ENCODE assay signal across 15 cellular contexts in genomic region chr14:50121506-50121905, GRCh38. TPM values are rescaled to one million over a fixed set of nuclear protein-coding genes. Genes with fewer than 3 reads are reported as not detected.
"Had no signal": no experiment of that assay in that cellular context is flagged by ENCODE, and none has a peak within 500 bp of the region (broad histone marks: within the 10 kb centered on the region; RNA-seq: fewer than 3 reads in every experiment).

No MANE protein-coding gene starts in this region.

- H3K27ac Mint-ChIP-seq: activated naive CD8-positive, alpha-beta T cell treated with anti-CD3 and anti-CD28 coated beads, Interleukin-2, amount 50 U/mL, for 24 hours; stimulated activated naive CD8-positive, alpha-beta T cell treated with anti-CD3 and anti-CD28 coated beads, Interleukin-15, amount 100 ng/mL, for 72 hours; T-helper 2 cell treated with Interferon-gamma antibody and Interleukin-4, amounts not matched to agents 5 μg/mL and 100 μg/mL, for 36 hours had no signal

- H3K27me3 ChIP-seq: ascending aorta, breast epithelium, gastrocnemius medialis, left lung, sigmoid colon, spleen had no signal

- ATAC-seq: activated naive CD8-positive, alpha-beta T cell treated with anti-CD3 and anti-CD28 coated beads, Interleukin-2, amount 50 U/mL, for 24 hours; gastrocnemius medialis; left lung; mucosa of descending colon; naive thymus-derived CD8-positive, alpha-beta T cell; stimulated activated naive CD8-positive, alpha-beta T cell treated with anti-CD3 and anti-CD28 coated beads, Interleukin-15, amount 100 ng/mL, for 72 hours had no signal

- H3K4me3 ChIP-seq: ascending aorta, breast epithelium, gastrocnemius medialis, left lung, mucosa of descending colon, prostate gland, sigmoid colon, spleen had no signal

- H3K9me3 Mint-ChIP-seq: activated naive CD8-positive, alpha-beta T cell treated with anti-CD3 and anti-CD28 coated beads, Interleukin-2, amount 50 U/mL, for 24 hours; naive thymus-derived CD8-positive, alpha-beta T cell; stimulated activated naive CD8-positive, alpha-beta T cell treated with anti-CD3 and anti-CD28 coated beads, Interleukin-15, amount 100 ng/mL, for 72 hours; T-helper 2 cell treated with Interferon-gamma antibody and Interleukin-4, amounts not matched to agents 5 μg/mL and 100 μg/mL, for 36 hours had no signal

- DNase-seq: activated naive CD4-positive, alpha-beta T cell; activated naive CD8-positive, alpha-beta T cell treated with anti-CD3 and anti-CD28 coated beads, Interleukin-2, amount 50 U/mL, for 24 hours; dermis blood vessel endothelial cell; gastrocnemius medialis; left lung; mammary epithelial cell; mucosa of descending colon; naive thymus-derived CD8-positive, alpha-beta T cell; sigmoid colon; spleen; stimulated activated naive CD8-positive, alpha-beta T cell treated with anti-CD3 and anti-CD28 coated beads, Interleukin-15, amount 100 ng/mL, for 72 hours had no signal

- H3K4me3 Mint-ChIP-seq: activated naive CD8-positive, alpha-beta T cell treated with anti-CD3 and anti-CD28 coated beads, Interleukin-2, amount 50 U/mL, for 24 hours; naive thymus-derived CD8-positive, alpha-beta T cell; stimulated activated naive CD8-positive, alpha-beta T cell treated with anti-CD3 and anti-CD28 coated beads, Interleukin-15, amount 100 ng/mL, for 72 hours; T-helper 2 cell treated with Interferon-gamma antibody and Interleukin-4, amounts not matched to agents 5 μg/mL and 100 μg/mL, for 36 hours had no signal

- H3K27ac ChIP-seq: ascending aorta, breast epithelium, gastrocnemius medialis, left lung, prostate gland, sigmoid colon, spleen had no signal

- H3K9me3 ChIP-seq: ascending aorta, breast epithelium, gastrocnemius medialis, left lung, mucosa of descending colon, prostate gland, sigmoid colon, spleen had no signal

- H3K4me1 ChIP-seq: breast epithelium, prostate gland had no signal

- H3K36me3 ChIP-seq: breast epithelium, prostate gland had no signal

- H3K27me3 Mint-ChIP-seq: activated naive CD8-positive, alpha-beta T cell treated with anti-CD3 and anti-CD28 coated beads, Interleukin-2, amount 50 U/mL, for 24 hours; naive thymus-derived CD8-positive, alpha-beta T cell; stimulated activated naive CD8-positive, alpha-beta T cell treated with anti-CD3 and anti-CD28 coated beads, Interleukin-15, amount 100 ng/mL, for 72 hours had no signal

RNA-seq across cellular contexts. Expression of gene VCPKMT, which starts 5.1 kb away (rescaled TPM):
- total RNA-seq: ascending aorta had no signal
